8 cellular contexts compared by ENCODE assay signal in genomic region chr16:11915644-11916523, GRCh38. TPM values are rescaled to one million over a fixed set of nuclear protein-coding genes. Genes with fewer than 3 reads are reported as not detected.
DNase-seq lines count a peak whose midpoint lies in the region; ATAC-seq and TF ChIP-seq lines count a peak whose summit lies in the region.

GSPT1 (minus strand) TSS chr16:11915956; CDS start chr16:11915720, 236 bp downstream.

- peak within 1 kb of the TSS; percentile 96 for H3K27ac Mint-ChIP-seq in activated naive CD4-positive, alpha-beta T cell treated with anti-CD3 and anti-CD28 coated beads, Interleukin-2, amount 10 ng/mL, durations not matched to agents 7 days and 5 days

- peaks cover 19% of the 10 kb centered on the region for H3K27me3 Mint-ChIP-seq in activated naive CD4-positive, alpha-beta T cell treated with anti-CD3 and anti-CD28 coated beads, Interleukin-2, amount 10 ng/mL, durations not matched to agents 7 days and 5 days

- CTCF ChIA-PET in activated naive CD4-positive, alpha-beta T cell treated with anti-CD3 and anti-CD28 coated beads, Interleukin-2, amount 10 ng/mL, durations not matched to agents 7 days and 5 days (lab: Charles Lee) = interaction anchor here (0.7 kb wide), 1 partner anchor 55 kb away, joined by 3 read pairs; no protein-coding TSS in a partner anchor

- TF ChIP-seq POLR2A in NB4 (IDR thresholded peaks at IDR 0.05; ENCODE audit: extremely low read depth, insufficient read length) (peak; percentile 74), gastroesophageal sphincter (IDR thresholded peaks at IDR 0.05) (peak; percentile 76 to 79)

- 0 to 10% methylated on average over 4 to 8 of the region's 84 CpGs for WGBS in gastroesophageal sphincter (ENCODE audit: low coverage in 1 of 2), 2 donors

- H3K9ac ChIP-seq in SK-N-MC (ENCODE audit: insufficient read length) = peak within 1 kb of the TSS; percentile 79

- peak within 1 kb of the TSS; percentile 92 for H3K4me3 Mint-ChIP-seq in activated naive CD4-positive, alpha-beta T cell treated with anti-CD3 and anti-CD28 coated beads, Interleukin-2, amount 10 ng/mL, durations not matched to agents 7 days and 5 days

- H3K9me3 ChIP-seq in SK-N-MC (ENCODE audit: low read depth, low read length) (no peaks in the 10 kb centered on the region), gastroesophageal sphincter (no peaks in the 10 kb centered on the region)

- H3K4me3 ChIP-seq in GM06990 (replicated peaks; ENCODE audit: low read depth, low read length) (peak within 1 kb of the TSS; percentile 87), HFF-Myc (replicated peaks; ENCODE audit: low read depth, low read length) (peak within 1 kb of the TSS; percentile 57), NB4 (ENCODE audit: low read depth, low read length) (peak within 1 kb of the TSS; percentile 95), SK-N-MC (peak within 1 kb of the TSS; percentile 82), gastroesophageal sphincter (peak within 1 kb of the TSS; percentile 80 to 99)

- H3K9me3 Mint-ChIP-seq in activated naive CD4-positive, alpha-beta T cell treated with anti-CD3 and anti-CD28 coated beads, Interleukin-2, amount 10 ng/mL, durations not matched to agents 7 days and 5 days = no peaks in the 10 kb centered on the region

- H3K4me1 ChIP-seq in gastroesophageal sphincter = peaks cover under 1 to 42% (median 23%) of the 10 kb centered on the region in 3 donors

- H3K36me3 ChIP-seq in GM06990 (ENCODE audit: control insufficient read depth, insufficient read depth, low read length) = no peaks in the 10 kb centered on the region
- no peaks in the 10 kb centered on the region for H3K36me3 ChIP-seq in SK-N-MC (ENCODE audit: insufficient read depth, low read length)
- H3K36me3 ChIP-seq in gastroesophageal sphincter = no peaks in the 10 kb centered on the region

- H3K36me3 Mint-ChIP-seq in activated naive CD4-positive, alpha-beta T cell treated with anti-CD3 and anti-CD28 coated beads, Interleukin-2, amount 10 ng/mL, durations not matched to agents 7 days and 5 days = peaks cover 15% of the 10 kb centered on the region

- TF ChIP-seq CTCF in GM06990 (IDR thresholded peaks at IDR 0.05; ENCODE audit: insufficient read depth, low read length, poor library complexity, severe bottlenecking) = peak; percentile 36
- no peak for TF ChIP-seq CTCF in HFF-Myc (IDR thresholded peaks at IDR 0.05; ENCODE audit: low read depth, low read length, missing control alignments)
- no peak for TF ChIP-seq CTCF in NB4 (IDR thresholded peaks at IDR 0.05; ENCODE audit: low read depth, low read length)
- TF ChIP-seq CTCF in gastroesophageal sphincter (IDR thresholded peaks at IDR 0.05) = peak in 3 of 4 experiments; percentile 35 to 77 (median 54)

- H3K27me3 ChIP-seq in GM06990 (replicated peaks; ENCODE audit: control insufficient read depth, insufficient read depth, low read length) = no peaks in the 10 kb centered on the region
- no peaks in the 10 kb centered on the region for H3K27me3 ChIP-seq in gastroesophageal sphincter

- H3K4me1 Mint-ChIP-seq in activated naive CD4-positive, alpha-beta T cell treated with anti-CD3 and anti-CD28 coated beads, Interleukin-2, amount 10 ng/mL, durations not matched to agents 7 days and 5 days = peaks cover 33% of the 10 kb centered on the region

- DNase-seq in GM06990 (ENCODE audit: extremely low read depth, insufficient read length) (peak; percentile 100), HFF-Myc (ENCODE audit: extremely low read depth, low read depth) (peak; percentile 88), NB4 (ENCODE audit: low read depth) (peak; percentile 99), SK-N-MC (ENCODE audit: low read depth, low spot score) (peak; percentile 57), non-pigmented ciliary epithelial cell (ENCODE audit: low read depth) (peak; percentile 88), superior temporal gyrus (ENCODE audit: extremely low spot score) (peak; percentile 98)
- DNase-seq in activated naive CD4-positive, alpha-beta T cell treated with anti-CD3 and anti-CD28 coated beads, Interleukin-2, amount 10 ng/mL, durations not matched to agents 7 days and 5 days = peak; percentile 99

- TF ChIP-seq EP300 in gastroesophageal sphincter (IDR thresholded peaks at IDR 0.05) = no peak

- H3K27ac ChIP-seq in SK-N-MC (no peak within 1 kb of the TSS), gastroesophageal sphincter (peak within 1 kb of the TSS; percentile 62 to 98 (median 93))

- peak; percentile 96 for ATAC-seq in gastroesophageal sphincter

RNA-seq across cellular contexts. Expression of gene GSPT1, which starts in this region (rescaled TPM):
- 10 to 100 TPM; 55.3 to 86.2 (median 72.6) TPM for total RNA-seq in gastroesophageal sphincter

Comparison
In these comparisons a context has a peak if more than half of its experiments do, and no peak if none do; other contexts are left out.
1. CTCF ChIP-seq: peak in GM06990 (single experiment) and gastroesophageal sphincter (3 of 4); none in HFF-Myc (single experiment) and NB4 (single experiment).
2. Peak in every context shown above with its lines, with median percentiles within 50 percentile points of each other: DNase-seq and H3K4me3 ChIP-seq.